13 cellular contexts compared by ENCODE assay signal in genomic region chr11:95577716-95578460, GRCh38.
DNase-seq lines count a peak whose midpoint lies in the region; TF ChIP-seq lines count a peak whose summit lies in the region.
"Had no signal": no experiment of that assay in that cellular context is flagged by ENCODE, and none has a peak within 500 bp of the region (broad histone marks: within the 10 kb centered on the region; RNA-seq: fewer than 3 reads in every experiment).

No MANE protein-coding gene starts in this region.

- no peaks in the 10 kb centered on the region for H3K27me3 ChIP-seq in OCI-LY3 (ENCODE audit: low read depth, low read length)

- H4K20me1 ChIP-seq in OCI-LY3 (ENCODE audit: insufficient read depth, low read length): no peaks in the 10 kb centered on the region

- H3K27ac ChIP-seq in OCI-LY3 (ENCODE audit: low read length): peak overlapping the region; percentile 27; the same call in 1 of the 2 replicates
- H3K27ac ChIP-seq: prostate gland had no signal

- peak overlapping the region; percentile 36 for H3K4me2 ChIP-seq in OCI-LY3 (ENCODE audit: low read length)

- H3K9ac ChIP-seq in OCI-LY3 (ENCODE audit: low read length): no peak overlapping the region

- DNase-seq in AG04449 (ENCODE audit: low read depth, low spot score) (peak; percentile 29), GM04503 (ENCODE audit: low read depth) (peak; percentile 42), fibroblast of mammary gland (ENCODE audit: low read depth) (peak; percentile 92), SK-N-DZ (ENCODE audit: low spot score) (no peak), globus pallidus (ENCODE audit: low spot score) (no peak), NCI-H82 (lab: John Stamatoyannopoulos, UW) (no peak), dermis blood vessel endothelial cell (no peak)
- DNase-seq: activated CD8-positive, alpha-beta memory T cell treated with anti-CD3 and anti-CD28 coated beads, Interleukin-2, amount 10 ng/mL, durations not matched to agents 7 days and 5 days; DND-41; kidney; NCI-H2081 treated with DMSO at 0.1 percent for 48 hours had no signal

- H3K4me1 ChIP-seq in OCI-LY3 (ENCODE audit: low read length): peaks cover 13% of the 10 kb centered on the region
- H3K4me1 ChIP-seq: prostate gland had no signal

- POLR2A ChIA-PET in AG04449 (lab: Yijun Ruan, JAX): no interaction called here

- H3K9me3 ChIP-seq in OCI-LY3 (ENCODE audit: insufficient read depth, low read length): no peaks in the 10 kb centered on the region
- H3K9me3 ChIP-seq: prostate gland had no signal

- H3K79me2 ChIP-seq in OCI-LY3 (ENCODE audit: low read length): no peaks in the 10 kb centered on the region

- TF ChIP-seq CTCF in AG04449 (IDR thresholded peaks at IDR 0.05; ENCODE audit: insufficient read depth, low read length, missing control alignments) (no peak), OCI-LY3 (IDR thresholded peaks at IDR 0.05; ENCODE audit: low read depth, low read length) (peak; percentile 42), fibroblast of mammary gland (conservative IDR thresholded peaks at IDR 0.05; ENCODE audit: control insufficient read depth, insufficient read depth, low read depth, low read length) (no peak)

- H3K36me3 ChIP-seq in OCI-LY3 (replicated peaks; ENCODE audit: low read depth, low read length): no peaks in the 10 kb centered on the region
- H3K36me3 ChIP-seq: prostate gland had no signal

- CTCF ChIA-PET in AG04449 (lab: Yijun Ruan, JAX): no interaction called here

- peak overlapping the region; percentile 41; the same call in 1 of the 2 replicates for H2AFZ ChIP-seq in OCI-LY3 (ENCODE audit: low read depth, low read length)

- H3K4me3 ChIP-seq in AG04449 (ENCODE audit: low read depth, low read length) (no peak overlapping the region), OCI-LY3 (ENCODE audit: low read length) (no peak overlapping the region), fibroblast of mammary gland (ENCODE audit: control insufficient read depth, low read depth, low read length) (no peak overlapping the region)
- H3K4me3 ChIP-seq: prostate gland had no signal

Comparison
In these comparisons a context has a peak if more than half of its experiments do, and no peak if none do; other contexts are left out.
1. DNase-seq: peak in AG04449 (single experiment), GM04503 (single experiment) and fibroblast of mammary gland (single experiment); none in SK-N-DZ (single experiment), globus pallidus (single experiment), NCI-H82 (single experiment) and dermis blood vessel endothelial cell (single experiment).